Comparison of ENCODE assay signal across 19 cellular contexts in the genomic region with DNA sequence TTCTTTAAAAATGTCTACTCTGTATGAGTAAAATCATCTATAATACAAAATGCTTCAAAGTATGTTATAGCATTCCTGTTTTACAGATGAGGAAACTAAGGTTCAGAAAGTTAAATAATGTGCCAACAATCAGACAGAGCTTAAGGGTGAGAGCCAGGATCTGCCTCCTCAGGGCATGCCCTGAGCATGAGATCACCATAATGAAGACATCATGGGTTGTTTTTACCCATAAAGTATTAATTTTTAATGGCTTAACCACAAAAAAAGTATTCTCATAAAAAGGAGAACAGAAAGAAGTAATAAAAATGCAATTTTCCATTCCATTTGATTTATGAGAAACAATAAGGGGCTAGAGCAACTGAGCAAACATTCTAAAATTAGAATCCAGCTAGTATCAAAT.
"Had no signal": no experiment of that assay in that cellular context is flagged by ENCODE, and none has a peak within 500 bp of the region (broad histone marks: within the 10 kb centered on the region; RNA-seq: fewer than 3 reads in every experiment).

No MANE protein-coding gene starts in this region.

- H3K27ac ChIP-seq: coronary artery, esophagus squamous epithelium, heart left ventricle, neutrophil, right atrium auricular region, stomach, testis, upper lobe of left lung, VCaP had no signal

- DNase-seq: activated CD4-positive, alpha-beta T cell treated with anti-CD3 and anti-CD28 coated beads for 1 hour; activated CD4-positive, alpha-beta T cell treated with anti-CD3 and anti-CD28 coated beads, Interleukin-2, amount 50 U/mL, for 48 hours; activated naive CD4-positive, alpha-beta T cell treated with anti-CD3 and anti-CD28 coated beads, Interleukin-2, amount 10 ng/mL, durations not matched to agents 7 days and 5 days; central memory CD4-positive, alpha-beta T cell; effector CD4-positive, alpha-beta T cell; esophagus squamous epithelium; foreskin melanocyte; heart left ventricle; immature natural killer cell; naive B cell; stomach; T-helper 1 cell; testis; upper lobe of left lung had no signal

- H3K4me1 ChIP-seq: esophagus squamous epithelium, heart left ventricle, right atrium auricular region, stomach, testis, upper lobe of left lung had no signal

- H3K27me3 ChIP-seq: esophagus squamous epithelium, heart left ventricle, neutrophil, right atrium auricular region, stomach, testis, upper lobe of left lung had no signal

- H3K36me3 ChIP-seq: esophagus squamous epithelium, heart left ventricle, neutrophil, right atrium auricular region, stomach, upper lobe of left lung had no signal

- H3K9me3 ChIP-seq: esophagus squamous epithelium, neutrophil, testis, upper lobe of left lung had no signal

- ATAC-seq: heart left ventricle, SK-N-SH treated with all-trans-retinoic acid at 6 μM for 48 hours had no signal

- H3K4me3 ChIP-seq: coronary artery, esophagus squamous epithelium, heart left ventricle, right atrium auricular region, stomach, testis, upper lobe of left lung had no signal
